Comparison of ENCODE assay signal across 10 cellular contexts in the genomic region with DNA sequence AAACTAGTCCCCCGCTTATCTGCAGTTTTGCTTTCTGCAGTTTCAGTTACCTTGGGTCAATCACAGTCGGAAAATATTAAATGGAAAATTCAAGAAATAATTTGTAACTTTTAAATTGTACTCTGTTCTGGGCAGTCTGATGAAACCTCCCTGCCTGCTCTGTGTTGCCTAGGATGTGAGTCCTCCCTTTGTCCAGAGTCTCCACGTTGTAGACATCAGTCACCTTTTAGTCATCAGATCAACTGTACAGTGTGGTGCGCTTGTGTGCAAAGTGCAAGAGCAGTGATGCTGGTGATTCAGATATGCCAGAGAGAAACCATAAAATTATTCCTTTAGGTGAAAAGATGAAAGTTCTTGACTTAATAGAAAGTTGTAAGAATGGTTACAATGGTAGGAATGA. TPM values are rescaled to one million over a fixed set of nuclear protein-coding genes. Genes with fewer than 3 reads are reported as not detected.
DNase-seq lines count a peak whose midpoint lies in the region; ATAC-seq and TF ChIP-seq lines count a peak whose summit lies in the region.
"Had no signal": no experiment of that assay in that cellular context is flagged by ENCODE, and none has a peak within 500 bp of the region (broad histone marks: within the 10 kb centered on the region; RNA-seq: fewer than 3 reads in every experiment).

No MANE protein-coding gene starts in this region.

- H3K9me3 ChIP-seq in IMR-90 (ENCODE audit: control insufficient read depth, insufficient read depth, low read length) (no peaks in the 10 kb centered on the region), sigmoid colon (no peaks in the 10 kb centered on the region)

- H3K27ac ChIP-seq in IMR-90 (ENCODE audit: insufficient read depth, low read length) (peak overlapping the region; percentile 16; the same call in 1 of the 2 replicates), sigmoid colon (peak overlapping the region in 3 of 4 donors; percentile 52 to 89 (median 85))

- peak; percentile 48 for ATAC-seq in IMR-90 (ENCODE audit: low read depth)
- ATAC-seq in GM21529 (IDR thresholded peaks at IDR 0.05; ENCODE audit: unreplicated experiment) = no peak

- TF ChIP-seq CTCF in AG10803 (conservative IDR thresholded peaks at IDR 0.05; ENCODE audit: low read length) (no peak), IMR-90 (conservative IDR thresholded peaks at IDR 0.05; ENCODE audit: low read depth, low read length) (no peak), sigmoid colon (IDR thresholded peaks at IDR 0.05) (no peak)

- 0 out of 2 replicates have a peak overlapping the region, but pooled peaks have one; percentile 1 for H3K23ac ChIP-seq in IMR-90 (ENCODE audit: low read depth, low read length)

- POLR2A ChIA-PET in IMR-90 (lab: Charles Lee; ENCODE audit: unreplicated experiment) = no interaction called here

- no peak overlapping the region for H2AK9ac ChIP-seq in IMR-90 (replicated peaks; ENCODE audit: low read depth, low read length, poor library complexity)

- BruUV-seq in IMR-90 (replicated peaks; lab: Mats Ljungman, UMichigan) = no TSS peak

- peak overlapping the region; percentile 7 for H2AFZ ChIP-seq in IMR-90 (replicated peaks; ENCODE audit: low read length, poor library complexity)

- CTCF ChIA-PET in IMR-90 (lab: Yijun Ruan, JAX) = no interaction called here

- peak overlapping the region; percentile 67 for H3K56ac ChIP-seq in IMR-90 (ENCODE audit: extremely low read depth, insufficient read depth, low read length)

- H3K27me3 ChIP-seq in IMR-90 (ENCODE audit: control insufficient read depth, insufficient read depth, low read length) (no peaks in the 10 kb centered on the region), sigmoid colon (no peaks in the 10 kb centered on the region)

- H2BK5ac ChIP-seq in IMR-90 (ENCODE audit: low read depth, low read length, poor library complexity, severe bottlenecking) = peak overlapping the region; percentile 92

- dilution Hi-C loops in IMR-90 (cut with HindIII; ENCODE audit: low sequenced_read_pairs, unreplicated experiment) = no loop called here

- H4K91ac ChIP-seq in IMR-90 (ENCODE audit: insufficient read depth, low read depth, low read length) = peak overlapping the region; percentile 14

- peak; percentile 73; the same call in 1 of the 2 replicates for TF ChIP-seq POLR2A in IMR-90 (IDR thresholded peaks at IDR 0.05; ENCODE audit: low read depth, low read length)
- TF ChIP-seq POLR2A in sigmoid colon (IDR thresholded peaks at IDR 0.05) = no peak

- peak overlapping the region; percentile 0; the same call in 1 of the 2 replicates for H4K5ac ChIP-seq in IMR-90 (ENCODE audit: low read depth, low read length)

- peak overlapping the region; percentile 84 for H2BK120ac ChIP-seq in IMR-90 (ENCODE audit: low read depth, low read length)

- H3K4me2 ChIP-seq in IMR-90 (ENCODE audit: low read depth, low read length) = peak overlapping the region; percentile 32; the same call in 1 of the 2 replicates

- H3K18ac ChIP-seq in IMR-90 (ENCODE audit: low read depth, low read length) = peak overlapping the region; percentile 52; the same call in 1 of the 2 replicates

- peak overlapping the region; percentile 29 for H3K4ac ChIP-seq in IMR-90 (ENCODE audit: low read depth, low read length)

- H2BK20ac ChIP-seq in IMR-90 (ENCODE audit: low read depth, low read length) = peak overlapping the region; percentile 56; the same call in 1 of the 2 replicates

- H3K4me3 ChIP-seq in AG10803 (ENCODE audit: low read length) (no peak overlapping the region), IMR-90 (ENCODE audit: insufficient read depth, low read depth, low read length) (no peak overlapping the region), sigmoid colon (no peak overlapping the region)

- no CpG with 5 or more reads among the region's 4 CpGs for WGBS in IMR-90 (ENCODE audit: extremely low coverage in 2 of 2, insufficient read length in 1 of 2), 2 experiments
- WGBS in sigmoid colon, 2 donors = 67 to 77% methylated on average over 4 of the region's 4 CpGs

- H2AK5ac ChIP-seq in IMR-90 (ENCODE audit: low read depth, low read length) = no peak overlapping the region

- peak overlapping the region; percentile 2; the same call in 1 of the 2 replicates for H3K14ac ChIP-seq in IMR-90 (replicated peaks; ENCODE audit: low read depth, low read length)

- peak overlapping the region; percentile 1; the same call in 1 of the 3 replicates for H2BK15ac ChIP-seq in IMR-90 (ENCODE audit: low read depth, low read length)

- no peaks in the 10 kb centered on the region for H4K20me1 ChIP-seq in IMR-90 (ENCODE audit: insufficient read depth, low read length)

- TF ChIP-seq EP300 in sigmoid colon (IDR thresholded peaks at IDR 0.05) = no peak

- in situ Hi-C loops in IMR-90 (cut with MboI; ENCODE audit: low sequenced_read_pairs) = loop anchor here (10.0 kb wide), 1 partner anchor 81 kb away; no protein-coding TSS in a partner anchor

- H3K36me3 ChIP-seq in IMR-90 (ENCODE audit: control insufficient read depth, insufficient read depth, low read length) = no peaks in the 10 kb centered on the region
- H3K36me3 ChIP-seq in sigmoid colon = no peaks in the 10 kb centered on the region

- intact Hi-C loops in IMR-90 (cut with micrococcal nuclease) = loop anchor here (2.0 kb wide), 1 partner anchor 125 kb away; a partner anchor contains a TSS
- intact Hi-C loops in sigmoid colon (cut with DNase I) = loop anchor here (5.0 to 10.0 kb wide), 2 partner anchors 43 to 81 kb away; no protein-coding TSS in a partner anchor

- H3K9me1 ChIP-seq in IMR-90 (ENCODE audit: insufficient read depth, low read length) = no peaks in the 10 kb centered on the region

- no peaks in the 10 kb centered on the region for H3K79me1 ChIP-seq in IMR-90 (ENCODE audit: low read depth in 1 of 2, low read length in 2 of 2)

- no peak for TF ChIP-seq RAD21 in IMR-90 (IDR thresholded peaks at IDR 0.05; ENCODE audit: low read length)

- H3K4me1 ChIP-seq in IMR-90 (ENCODE audit: control insufficient read depth, insufficient read depth, low read length) = peaks cover 9% of the 10 kb centered on the region
- peaks cover 0 to 31% (median 19%) of the 10 kb centered on the region in 4 donors for H3K4me1 ChIP-seq in sigmoid colon

- peak overlapping the region; percentile 60; the same call in 1 of the 2 replicates for H3K9ac ChIP-seq in IMR-90 (ENCODE audit: low read depth, low read length)

- peak overlapping the region; percentile 56 to 64 for H4K8ac ChIP-seq in IMR-90 (ENCODE audit: low read depth in 2 of 2, low read length in 2 of 2)

- peak; percentile 79 for DNase-seq in AG10803 (ENCODE audit: low read depth)
- peak; percentile 94 for DNase-seq in IMR-90
- DNase-seq in amniotic epithelial cell (ENCODE audit: low read depth) = peak; percentile 77
- no peak for DNase-seq in sigmoid colon
- no peak for DNase-seq in dedifferentiated amniotic fluid mesenchymal stem cell (ENCODE audit: extremely low spot score)
- DNase-seq in iPS-NIHi11 (ENCODE audit: low spot score) = no peak
- DNase-seq in SHP77 (lab: John Stamatoyannopoulos, UW) = no peak
- DNase-seq: NCI-H526 had no signal

TF ChIP-seq in IMR-90, 13 proteins besides CTCF, POLR2A, EP300 and RAD21:
- TF ChIP-seq CEBPB (IDR thresholded peaks at IDR 0.05; ENCODE audit: low read depth, low read length) = peak; percentile 72
- 0 out of 2 replicates have a peak, but pooled peaks have one; percentile 33 for TF ChIP-seq FOS (IDR thresholded peaks at IDR 0.05; ENCODE audit: low read depth, low read length)
- no peak for TF ChIP-seq RFX5 (IDR thresholded peaks at IDR 0.05; ENCODE audit: low read depth, low read length)

RNA-seq across cellular contexts. Expression of a gene that starts 1.5 kb away (rescaled TPM):
- total RNA-seq in IMR-90 (2012; rRNA removed) = under 0.01 and 0.28 TPM in 2 replicates
- 0.09 and 0.14 TPM in 2 replicates for polyA plus RNA-seq in IMR-90 (2012; rRNA removed)
- polyA plus RNA-seq in IMR-90 (2012; cell fraction: cytosol; rRNA removed) = not detected in 2 replicates
- not detected in 2 replicates for polyA plus RNA-seq in IMR-90 (2012; cell fraction: nucleus; rRNA removed; ENCODE audit: low replicate concordance)
- 1 to 10 TPM in 1 of 4 donors, under 1 TPM in 2, not detected in 1; 0.36 to 2.8 (median 0.54) TPM for total RNA-seq in sigmoid colon
- polyA plus RNA-seq in sigmoid colon = not detected
- total RNA-seq: natural killer cell treated with Interleukin-12 subunit alpha and Interleukin-12 subunit beta and Interleukin-15 and Interleukin-18, amount 100 ng/mL, for 72 hours had no signal

Comparison
In these comparisons a context has a peak if more than half of its experiments do, and no peak if none do; other contexts are left out.
1. DNase-seq: peak in AG10803 (single experiment), IMR-90 (single experiment) and amniotic epithelial cell (single experiment); none in sigmoid colon (single experiment), dedifferentiated amniotic fluid mesenchymal stem cell (single experiment), iPS-NIHi11 (single experiment) and SHP77 (0 of 2).